30 cellular contexts compared by ENCODE assay signal in the genomic region with DNA sequence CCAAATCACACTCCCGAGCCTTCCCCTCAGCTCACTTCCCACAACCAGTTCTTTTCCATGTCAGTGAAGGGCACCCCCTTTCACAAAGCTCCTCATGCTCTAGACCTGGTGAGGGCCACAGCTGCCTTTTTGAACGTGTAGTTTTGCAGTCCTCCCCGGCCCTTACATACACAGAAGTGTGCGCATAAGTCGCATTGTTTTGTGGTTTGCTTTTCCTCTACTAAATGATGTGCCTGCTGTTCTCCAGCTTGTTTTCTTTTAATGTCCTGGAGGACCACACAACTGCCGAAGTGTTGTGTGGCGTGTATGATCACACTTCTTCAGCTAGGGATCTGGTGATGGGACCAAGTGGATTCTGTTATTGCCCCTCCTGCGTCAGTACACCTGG. TPM values are rescaled to one million over a fixed set of nuclear protein-coding genes. Genes with fewer than 3 reads are reported as not detected.
DNase-seq lines count a peak whose midpoint lies in the region; ATAC-seq and TF ChIP-seq lines count a peak whose summit lies in the region.
"Had no signal": no experiment of that assay in that cellular context is flagged by ENCODE, and none has a peak within 500 bp of the region (broad histone marks: within the 10 kb centered on the region; RNA-seq: fewer than 3 reads in every experiment).

No MANE protein-coding gene starts in this region.

- H2AFZ ChIP-seq in Loucy (ENCODE audit: low read length) (no peak overlapping the region), smooth muscle cell (ENCODE audit: low read depth) (no peak overlapping the region)

- peaks cover 100% of the 10 kb centered on the region for H3K79me2 ChIP-seq in Loucy (ENCODE audit: insufficient read depth, low read length)
- H3K79me2 ChIP-seq in smooth muscle cell (ENCODE audit: low read depth) = peaks cover 75% of the 10 kb centered on the region

- H3K9me2 ChIP-seq in Loucy (replicated peaks; ENCODE audit: low read depth, low read length) = no peaks in the 10 kb centered on the region

- WGBS in smooth muscle cell (ENCODE audit: low lambda C conversion rate) = 94% methylated on average over 8 of the region's 8 CpGs

- no peaks in the 10 kb centered on the region for H3K9me3 Mint-ChIP-seq in activated T-cell treated with anti-CD3 and anti-CD28 coated beads, Interleukin-2, amount 50 U/mL, for 72 hours
- no peaks in the 10 kb centered on the region for H3K9me3 Mint-ChIP-seq in endothelial cell (ENCODE audit: unreplicated experiment)
- no peaks in the 10 kb centered on the region for H3K9me3 Mint-ChIP-seq in stimulated activated naive B cell treated with anti-CD40 and anti-IgM and Interleukin-4, amounts not matched to agents 10 μg/mL and 1 μg/mL and 100 μg/mL, for 72 hours
- H3K9me3 Mint-ChIP-seq: activated T-helper 2 cell treated with anti-CD3 and anti-CD28 coated beads, Interferon-gamma antibody, Interleukin-2, Interleukin-4, amounts not matched to agents 10 μg/mL and 5 μg/mL and 100 μg/mL, durations not matched to agents 14 hours and 24 hours and 36 hours; nephron had no signal

- H3F3A ChIP-seq in Loucy (ENCODE audit: low read depth) (no peaks in the 10 kb centered on the region), smooth muscle cell (ENCODE audit: low read depth) (no peaks in the 10 kb centered on the region)

- H3K4me1 Mint-ChIP-seq in activated T-cell treated with anti-CD3 and anti-CD28 coated beads, Interleukin-2, amount 50 U/mL, for 72 hours (ENCODE audit: low read depth) = peaks cover 24% of the 10 kb centered on the region
- peaks cover 53% of the 10 kb centered on the region for H3K4me1 Mint-ChIP-seq in endothelial cell (ENCODE audit: unreplicated experiment)
- H3K4me1 Mint-ChIP-seq in stimulated activated naive B cell treated with anti-CD40 and anti-IgM and Interleukin-4, amounts not matched to agents 10 μg/mL and 1 μg/mL and 100 μg/mL, for 72 hours = peaks cover 16 to 26% of the 10 kb centered on the region in 2 donors

- peaks cover 2 to 3% of the 10 kb centered on the region in 2 donors for H3K36me3 Mint-ChIP-seq in activated T-cell treated with anti-CD3 and anti-CD28 coated beads, Interleukin-2, amount 50 U/mL, for 72 hours (ENCODE audit: insufficient read depth in 2 of 2)
- H3K36me3 Mint-ChIP-seq in endothelial cell (ENCODE audit: low read depth, unreplicated experiment) = peaks cover 30% of the 10 kb centered on the region
- H3K36me3 Mint-ChIP-seq in stimulated activated naive B cell treated with anti-CD40 and anti-IgM and Interleukin-4, amounts not matched to agents 10 μg/mL and 1 μg/mL and 100 μg/mL, for 72 hours = peaks cover 55 to 69% of the 10 kb centered on the region in 2 donors

- peak overlapping the region; percentile 31 for H3K27ac Mint-ChIP-seq in activated T-cell treated with anti-CD3 and anti-CD28 coated beads, Interleukin-2, amount 50 U/mL, for 72 hours
- peak overlapping the region; percentile 24 for H3K27ac Mint-ChIP-seq in endothelial cell (ENCODE audit: unreplicated experiment)
- peak overlapping the region; percentile 27 for H3K27ac Mint-ChIP-seq in stimulated activated naive B cell treated with anti-CD40 and anti-IgM and Interleukin-4, amounts not matched to agents 10 μg/mL and 1 μg/mL and 100 μg/mL, for 72 hours
- H3K27ac Mint-ChIP-seq: activated CD8-positive, alpha-beta memory T cell treated with anti-CD3 and anti-CD28 coated beads, Interleukin-2, amount 10 ng/mL, durations not matched to agents 7 days and 5 days; activated T-helper 2 cell treated with anti-CD3 and anti-CD28 coated beads, Interferon-gamma antibody, Interleukin-2, Interleukin-4, amounts not matched to agents 10 μg/mL and 5 μg/mL and 100 μg/mL, durations not matched to agents 14 hours and 24 hours and 36 hours; nephron had no signal

- no peak overlapping the region for H3K27ac ChIP-seq in smooth muscle cell (ENCODE audit: low read depth)
- H3K27ac ChIP-seq: gastrocnemius medialis, SJCRH30, skin epidermis, thoracic aorta, uterus, WERI-Rb-1 had no signal

- no peak for DNase-seq in activated T-cell treated with anti-CD3 and anti-CD28 coated beads, Interleukin-2, amount 50 U/mL, for 72 hours
- DNase-seq in activated T-cell treated with anti-CD3 and anti-CD28 coated beads, Interleukin-2, amount 50 U/mL, for 1 hour = no peak
- DNase-seq in endothelial cell (ENCODE audit: low spot score) (no peak), superior temporal gyrus (ENCODE audit: extremely low spot score) (no peak), anterior cingulate cortex (lab: John Stamatoyannopoulos, UW) (no peak), smooth muscle cell (lab: John Stamatoyannopoulos, UW; ENCODE audit: unreplicated experiment) (no peak)
- DNase-seq in stimulated activated naive B cell treated with anti-CD40 and anti-IgM and Interleukin-4, amounts not matched to agents 10 μg/mL and 1 μg/mL and 100 μg/mL, for 72 hours = no peak
- DNase-seq: activated CD4-positive, alpha-beta T cell treated with anti-CD3 and anti-CD28 coated beads for 48 hours; activated CD8-positive, alpha-beta memory T cell treated with anti-CD3 and anti-CD28 coated beads, Interleukin-2, amount 10 ng/mL, durations not matched to agents 7 days and 5 days; activated naive CD4-positive, alpha-beta T cell treated with anti-CD3 and anti-CD28 coated beads, Interleukin-2, amount 50 U/mL, for 16 hours; DMS79; gastrocnemius medialis; Karpas-422; NCI-H146; SJCRH30; stimulated activated naive CD4-positive, alpha-beta T cell treated with Interleukin-2 at 50 U/mL for 16 hours; T1000; uterus; WERI-Rb-1 had no signal

- H3K27me3 ChIP-seq in Loucy (ENCODE audit: insufficient read depth, low read length, poor library complexity, severe bottlenecking) = no peaks in the 10 kb centered on the region
- H3K27me3 ChIP-seq in smooth muscle cell (ENCODE audit: low read depth) = no peaks in the 10 kb centered on the region
- H3K27me3 ChIP-seq: gastrocnemius medialis, SJCRH30, uterus had no signal

- H3K36me3 ChIP-seq in Loucy (ENCODE audit: insufficient read depth, low read length) = peaks cover 87% of the 10 kb centered on the region
- no peaks in the 10 kb centered on the region for H3K36me3 ChIP-seq in smooth muscle cell (ENCODE audit: low read depth)
- H3K36me3 ChIP-seq: uterus had no signal

- H3K4me3 ChIP-seq in Loucy (ENCODE audit: low read length, poor library complexity, severe bottlenecking) (peak overlapping the region; percentile 66), smooth muscle cell (no peak overlapping the region)
- H3K4me3 ChIP-seq: gastrocnemius medialis, lung, SJCRH30, skin epidermis, thoracic aorta, uterus had no signal

- no peaks in the 10 kb centered on the region for H3K27me3 Mint-ChIP-seq in activated T-cell treated with anti-CD3 and anti-CD28 coated beads, Interleukin-2, amount 50 U/mL, for 72 hours (ENCODE audit: low read depth)
- H3K27me3 Mint-ChIP-seq in endothelial cell (ENCODE audit: unreplicated experiment) = peaks cover 16% of the 10 kb centered on the region
- H3K27me3 Mint-ChIP-seq in stimulated activated naive B cell treated with anti-CD40 and anti-IgM and Interleukin-4, amounts not matched to agents 10 μg/mL and 1 μg/mL and 100 μg/mL, for 72 hours = no peaks in the 10 kb centered on the region
- H3K27me3 Mint-ChIP-seq: activated CD8-positive, alpha-beta memory T cell treated with anti-CD3 and anti-CD28 coated beads, Interleukin-2, amount 10 ng/mL, durations not matched to agents 7 days and 5 days had no signal

- H4K20me1 ChIP-seq in Loucy (ENCODE audit: insufficient read depth, low read length, poor library complexity, severe bottlenecking) (peaks cover 98% of the 10 kb centered on the region), smooth muscle cell (ENCODE audit: low read depth) (peaks cover 100% of the 10 kb centered on the region)

- H3K4me1 ChIP-seq in Loucy (ENCODE audit: insufficient read depth, low read length, poor library complexity, severe bottlenecking) (peaks cover 49% of the 10 kb centered on the region), smooth muscle cell (ENCODE audit: low read depth) (peaks cover 4% of the 10 kb centered on the region)

- TF ChIP-seq CTCF in Loucy (conservative IDR thresholded peaks at IDR 0.05; ENCODE audit: low read length) (no peak), endothelial cell (IDR thresholded peaks at IDR 0.05; ENCODE audit: unreplicated experiment) (no peak), smooth muscle cell (IDR thresholded peaks at IDR 0.05; ENCODE audit: borderline replicate concordance, insufficient read depth, poor library complexity, severe bottlenecking) (no peak)

- peak overlapping the region; percentile 79 for H3K4me2 ChIP-seq in Loucy (ENCODE audit: low read depth, low read length, poor library complexity, severe bottlenecking)
- H3K4me2 ChIP-seq in smooth muscle cell = no peak overlapping the region

- no peak overlapping the region for H3K4me3 Mint-ChIP-seq in activated T-cell treated with anti-CD3 and anti-CD28 coated beads, Interleukin-2, amount 50 U/mL, for 72 hours
- peak overlapping the region; percentile 70 for H3K4me3 Mint-ChIP-seq in endothelial cell (ENCODE audit: unreplicated experiment)
- no peak overlapping the region for H3K4me3 Mint-ChIP-seq in stimulated activated naive B cell treated with anti-CD40 and anti-IgM and Interleukin-4, amounts not matched to agents 10 μg/mL and 1 μg/mL and 100 μg/mL, for 72 hours
- H3K4me3 Mint-ChIP-seq: activated CD8-positive, alpha-beta memory T cell treated with anti-CD3 and anti-CD28 coated beads, Interleukin-2, amount 10 ng/mL, durations not matched to agents 7 days and 5 days; nephron had no signal

- H3K9ac ChIP-seq in Loucy (ENCODE audit: low read depth, low read length, poor library complexity, severe bottlenecking) = peak overlapping the region; percentile 30
- no peak overlapping the region for H3K9ac ChIP-seq in smooth muscle cell (ENCODE audit: low read depth)

- no peak for ATAC-seq in activated T-cell treated with anti-CD3 and anti-CD28 coated beads, Interleukin-2, amount 50 U/mL, for 72 hours (replicated peaks in 1 of 2)
- ATAC-seq in stimulated activated naive B cell treated with anti-CD40 and anti-IgM and Interleukin-4, amounts not matched to agents 10 μg/mL and 1 μg/mL and 100 μg/mL, for 72 hours (replicated peaks) = no peak
- ATAC-seq: activated CD8-positive, alpha-beta memory T cell treated with anti-CD3 and anti-CD28 coated beads, Interleukin-2, amount 10 ng/mL, durations not matched to agents 7 days and 5 days; gastrocnemius medialis had no signal

- H3K9me3 ChIP-seq in Loucy (ENCODE audit: insufficient read depth, low read depth, low read length) = no peaks in the 10 kb centered on the region
- H3K9me3 ChIP-seq in smooth muscle cell (replicated peaks; ENCODE audit: low read depth) = no peaks in the 10 kb centered on the region
- H3K9me3 ChIP-seq: gastrocnemius medialis, SJCRH30, thoracic aorta, uterus had no signal

RNA-seq across cellular contexts. Expression of a gene that starts 7.6 kb away (rescaled TPM):
- 10 to 100 TPM; 16.5 to 22.0 TPM for total RNA-seq in activated T-cell treated with anti-CD3 and anti-CD28 coated beads, Interleukin-2, amount 50 U/mL, for 72 hours
- total RNA-seq in endothelial cell (ENCODE audit: unreplicated experiment) = 132 TPM
- total RNA-seq in smooth muscle cell = 7.6 and 8.4 TPM in 2 replicates
- 9.3 and 9.7 TPM in 2 replicates for polyA plus RNA-seq in smooth muscle cell

RNA-seq across cellular contexts. Expression of a gene that starts 48.9 kb away (rescaled TPM):
- under 1 TPM in 1 of 2 donors, not detected in 1; 0.34 TPM for total RNA-seq in activated T-cell treated with anti-CD3 and anti-CD28 coated beads, Interleukin-2, amount 50 U/mL, for 72 hours
- total RNA-seq in endothelial cell (ENCODE audit: unreplicated experiment) = not detected
- not detected in 2 replicates for total RNA-seq in smooth muscle cell
- polyA plus RNA-seq in smooth muscle cell = 0.52 TPM in 1 of 2 replicates, not detected in the other
- total RNA-seq: A673; activated CD8-positive, alpha-beta memory T cell treated with anti-CD3 and anti-CD28 coated beads, Interleukin-2, amount 10 ng/mL, durations not matched to agents 7 days and 5 days; activated T-helper 2 cell treated with anti-CD3 and anti-CD28 coated beads, Interferon-gamma antibody, Interleukin-2, Interleukin-4, amounts not matched to agents 10 μg/mL and 5 μg/mL and 100 μg/mL, durations not matched to agents 14 hours and 24 hours and 36 hours; fibroblast of lung; lung; NCI-H460; osteocyte; RPMI7951; SJCRH30; uterus had no signal
- polyA plus RNA-seq: fibroblast of lung had no signal
